1 cellular context compared by ENCODE assay signal in the genomic region with DNA sequence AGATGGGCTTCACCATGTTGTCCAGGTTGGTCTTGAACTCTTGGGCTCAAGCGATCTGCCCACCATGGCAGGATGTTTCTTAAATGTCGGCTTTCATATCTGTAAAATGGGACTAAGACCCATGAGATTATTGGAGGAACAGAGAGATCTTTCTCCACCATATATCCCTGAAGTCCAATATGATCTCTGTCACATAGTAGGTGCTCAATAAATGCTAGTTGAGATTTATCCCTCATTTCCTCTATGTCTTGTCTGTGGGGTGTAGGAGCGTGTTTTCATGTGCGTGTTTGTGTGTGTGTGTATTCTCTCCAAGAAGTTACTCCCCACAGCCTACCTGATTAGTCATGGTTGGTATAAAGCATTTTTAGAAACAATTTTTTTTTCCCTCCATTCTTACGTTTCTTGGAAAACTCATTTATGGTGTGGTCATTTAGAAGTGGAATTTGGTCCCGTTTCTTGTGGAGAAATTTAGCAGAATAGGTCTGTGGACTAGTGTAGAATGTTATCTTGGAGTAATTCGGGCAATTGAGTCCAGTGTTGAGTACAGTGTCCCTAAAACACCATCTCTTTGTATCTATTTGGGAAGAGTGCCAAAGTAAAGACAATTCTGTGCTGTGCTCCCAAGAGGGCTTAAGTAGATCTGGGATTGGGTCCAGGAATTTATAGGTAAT.
TF ChIP-seq lines count a peak whose summit lies in the region.

No MANE protein-coding gene starts in this region.

TF ChIP-seq in HEK293, 187 proteins besides CTCF, POLR2A, EP300 and RAD21 (continued from another document and continues in another):
- TF ChIP-seq, protein P1, sequence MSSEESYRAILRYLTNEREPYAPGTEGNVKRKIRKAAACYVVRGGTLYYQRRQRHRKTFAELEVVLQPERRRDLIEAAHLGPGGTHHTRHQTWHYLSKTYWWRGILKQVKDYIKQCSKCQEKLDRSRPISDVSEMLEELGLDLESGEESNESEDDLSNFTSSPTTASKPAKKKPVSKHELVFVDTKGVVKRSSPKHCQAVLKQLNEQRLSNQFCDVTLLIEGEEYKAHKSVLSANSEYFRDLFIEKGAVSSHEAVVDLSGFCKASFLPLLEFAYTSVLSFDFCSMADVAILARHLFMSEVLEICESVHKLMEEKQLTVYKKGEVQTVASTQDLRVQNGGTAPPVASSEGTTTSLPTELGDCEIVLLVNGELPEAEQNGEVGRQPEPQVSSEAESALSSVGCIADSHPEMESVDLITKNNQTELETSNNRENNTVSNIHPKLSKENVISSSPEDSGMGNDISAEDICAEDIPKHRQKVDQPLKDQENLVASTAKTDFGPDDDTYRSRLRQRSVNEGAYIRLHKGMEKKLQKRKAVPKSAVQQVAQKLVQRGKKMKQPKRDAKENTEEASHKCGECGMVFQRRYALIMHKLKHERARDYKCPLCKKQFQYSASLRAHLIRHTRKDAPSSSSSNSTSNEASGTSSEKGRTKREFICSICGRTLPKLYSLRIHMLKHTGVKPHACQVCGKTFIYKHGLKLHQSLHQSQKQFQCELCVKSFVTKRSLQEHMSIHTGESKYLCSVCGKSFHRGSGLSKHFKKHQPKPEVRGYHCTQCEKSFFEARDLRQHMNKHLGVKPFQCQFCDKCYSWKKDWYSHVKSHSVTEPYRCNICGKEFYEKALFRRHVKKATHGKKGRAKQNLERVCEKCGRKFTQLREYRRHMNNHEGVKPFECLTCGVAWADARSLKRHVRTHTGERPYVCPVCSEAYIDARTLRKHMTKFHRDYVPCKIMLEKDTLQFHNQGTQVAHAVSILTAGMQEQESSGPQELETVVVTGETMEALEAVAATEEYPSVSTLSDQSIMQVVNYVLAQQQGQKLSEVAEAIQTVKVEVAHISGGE (tag by site-specific recombination; conservative IDR thresholded peaks at IDR 0.05; ENCODE audit: low read depth): 0 out of 2 replicates have a peak, but pooled peaks have one; percentile 3
- TF ChIP-seq, protein P2, sequence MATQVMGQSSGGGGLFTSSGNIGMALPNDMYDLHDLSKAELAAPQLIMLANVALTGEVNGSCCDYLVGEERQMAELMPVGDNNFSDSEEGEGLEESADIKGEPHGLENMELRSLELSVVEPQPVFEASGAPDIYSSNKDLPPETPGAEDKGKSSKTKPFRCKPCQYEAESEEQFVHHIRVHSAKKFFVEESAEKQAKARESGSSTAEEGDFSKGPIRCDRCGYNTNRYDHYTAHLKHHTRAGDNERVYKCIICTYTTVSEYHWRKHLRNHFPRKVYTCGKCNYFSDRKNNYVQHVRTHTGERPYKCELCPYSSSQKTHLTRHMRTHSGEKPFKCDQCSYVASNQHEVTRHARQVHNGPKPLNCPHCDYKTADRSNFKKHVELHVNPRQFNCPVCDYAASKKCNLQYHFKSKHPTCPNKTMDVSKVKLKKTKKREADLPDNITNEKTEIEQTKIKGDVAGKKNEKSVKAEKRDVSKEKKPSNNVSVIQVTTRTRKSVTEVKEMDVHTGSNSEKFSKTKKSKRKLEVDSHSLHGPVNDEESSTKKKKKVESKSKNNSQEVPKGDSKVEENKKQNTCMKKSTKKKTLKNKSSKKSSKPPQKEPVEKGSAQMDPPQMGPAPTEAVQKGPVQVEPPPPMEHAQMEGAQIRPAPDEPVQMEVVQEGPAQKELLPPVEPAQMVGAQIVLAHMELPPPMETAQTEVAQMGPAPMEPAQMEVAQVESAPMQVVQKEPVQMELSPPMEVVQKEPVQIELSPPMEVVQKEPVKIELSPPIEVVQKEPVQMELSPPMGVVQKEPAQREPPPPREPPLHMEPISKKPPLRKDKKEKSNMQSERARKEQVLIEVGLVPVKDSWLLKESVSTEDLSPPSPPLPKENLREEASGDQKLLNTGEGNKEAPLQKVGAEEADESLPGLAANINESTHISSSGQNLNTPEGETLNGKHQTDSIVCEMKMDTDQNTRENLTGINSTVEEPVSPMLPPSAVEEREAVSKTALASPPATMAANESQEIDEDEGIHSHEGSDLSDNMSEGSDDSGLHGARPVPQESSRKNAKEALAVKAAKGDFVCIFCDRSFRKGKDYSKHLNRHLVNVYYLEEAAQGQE (tag by site-specific recombination; IDR thresholded peaks at IDR 0.05): no peak
- peak; percentile 52; the same call in 1 of the 2 replicates for TF ChIP-seq OSR2 (tag by site-specific recombination; IDR thresholded peaks at IDR 0.05)
- TF ChIP-seq, protein P3, sequence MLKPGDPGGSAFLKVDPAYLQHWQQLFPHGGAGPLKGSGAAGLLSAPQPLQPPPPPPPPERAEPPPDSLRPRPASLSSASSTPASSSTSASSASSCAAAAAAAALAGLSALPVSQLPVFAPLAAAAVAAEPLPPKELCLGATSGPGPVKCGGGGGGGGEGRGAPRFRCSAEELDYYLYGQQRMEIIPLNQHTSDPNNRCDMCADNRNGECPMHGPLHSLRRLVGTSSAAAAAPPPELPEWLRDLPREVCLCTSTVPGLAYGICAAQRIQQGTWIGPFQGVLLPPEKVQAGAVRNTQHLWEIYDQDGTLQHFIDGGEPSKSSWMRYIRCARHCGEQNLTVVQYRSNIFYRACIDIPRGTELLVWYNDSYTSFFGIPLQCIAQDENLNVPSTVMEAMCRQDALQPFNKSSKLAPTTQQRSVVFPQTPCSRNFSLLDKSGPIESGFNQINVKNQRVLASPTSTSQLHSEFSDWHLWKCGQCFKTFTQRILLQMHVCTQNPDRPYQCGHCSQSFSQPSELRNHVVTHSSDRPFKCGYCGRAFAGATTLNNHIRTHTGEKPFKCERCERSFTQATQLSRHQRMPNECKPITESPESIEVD (tag by site-specific recombination; IDR thresholded peaks at IDR 0.05): peak; percentile 93
- TF ChIP-seq ZNF664 (tag by site-specific recombination; IDR thresholded peaks at IDR 0.05): peak; percentile 94
- TF ChIP-seq WT1 (tag by site-specific recombination; IDR thresholded peaks at IDR 0.05): 0 out of 2 replicates have a peak, but pooled peaks have one; percentile 68
- no peak for TF ChIP-seq ZNF660 (tag by site-specific recombination; IDR thresholded peaks at IDR 0.05)
- TF ChIP-seq, protein P4, sequence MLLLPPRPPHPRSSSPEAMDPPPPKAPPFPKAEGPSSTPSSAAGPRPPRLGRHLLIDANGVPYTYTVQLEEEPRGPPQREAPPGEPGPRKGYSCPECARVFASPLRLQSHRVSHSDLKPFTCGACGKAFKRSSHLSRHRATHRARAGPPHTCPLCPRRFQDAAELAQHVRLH (tag by site-specific recombination; IDR thresholded peaks at IDR 0.05): peak; percentile 49; the same call in 1 of the 2 replicates
- TF ChIP-seq, protein P5, sequence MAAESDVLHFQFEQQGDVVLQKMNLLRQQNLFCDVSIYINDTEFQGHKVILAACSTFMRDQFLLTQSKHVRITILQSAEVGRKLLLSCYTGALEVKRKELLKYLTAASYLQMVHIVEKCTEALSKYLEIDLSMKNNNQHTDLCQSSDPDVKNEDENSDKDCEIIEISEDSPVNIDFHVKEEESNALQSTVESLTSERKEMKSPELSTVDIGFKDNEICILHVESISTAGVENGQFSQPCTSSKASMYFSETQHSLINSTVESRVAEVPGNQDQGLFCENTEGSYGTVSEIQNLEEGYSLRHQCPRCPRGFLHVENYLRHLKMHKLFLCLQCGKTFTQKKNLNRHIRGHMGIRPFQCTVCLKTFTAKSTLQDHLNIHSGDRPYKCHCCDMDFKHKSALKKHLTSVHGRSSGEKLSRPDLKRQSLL (tag by site-specific recombination; IDR thresholded peaks at IDR 0.05): no peak
- TF ChIP-seq, protein P6, sequence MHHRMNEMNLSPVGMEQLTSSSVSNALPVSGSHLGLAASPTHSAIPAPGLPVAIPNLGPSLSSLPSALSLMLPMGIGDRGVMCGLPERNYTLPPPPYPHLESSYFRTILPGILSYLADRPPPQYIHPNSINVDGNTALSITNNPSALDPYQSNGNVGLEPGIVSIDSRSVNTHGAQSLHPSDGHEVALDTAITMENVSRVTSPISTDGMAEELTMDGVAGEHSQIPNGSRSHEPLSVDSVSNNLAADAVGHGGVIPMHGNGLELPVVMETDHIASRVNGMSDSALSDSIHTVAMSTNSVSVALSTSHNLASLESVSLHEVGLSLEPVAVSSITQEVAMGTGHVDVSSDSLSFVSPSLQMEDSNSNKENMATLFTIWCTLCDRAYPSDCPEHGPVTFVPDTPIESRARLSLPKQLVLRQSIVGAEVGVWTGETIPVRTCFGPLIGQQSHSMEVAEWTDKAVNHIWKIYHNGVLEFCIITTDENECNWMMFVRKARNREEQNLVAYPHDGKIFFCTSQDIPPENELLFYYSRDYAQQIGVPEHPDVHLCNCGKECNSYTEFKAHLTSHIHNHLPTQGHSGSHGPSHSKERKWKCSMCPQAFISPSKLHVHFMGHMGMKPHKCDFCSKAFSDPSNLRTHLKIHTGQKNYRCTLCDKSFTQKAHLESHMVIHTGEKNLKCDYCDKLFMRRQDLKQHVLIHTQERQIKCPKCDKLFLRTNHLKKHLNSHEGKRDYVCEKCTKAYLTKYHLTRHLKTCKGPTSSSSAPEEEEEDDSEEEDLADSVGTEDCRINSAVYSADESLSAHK (tag by site-specific recombination; IDR thresholded peaks at IDR 0.05): peak; percentile 86
- TF ChIP-seq, protein P7, sequence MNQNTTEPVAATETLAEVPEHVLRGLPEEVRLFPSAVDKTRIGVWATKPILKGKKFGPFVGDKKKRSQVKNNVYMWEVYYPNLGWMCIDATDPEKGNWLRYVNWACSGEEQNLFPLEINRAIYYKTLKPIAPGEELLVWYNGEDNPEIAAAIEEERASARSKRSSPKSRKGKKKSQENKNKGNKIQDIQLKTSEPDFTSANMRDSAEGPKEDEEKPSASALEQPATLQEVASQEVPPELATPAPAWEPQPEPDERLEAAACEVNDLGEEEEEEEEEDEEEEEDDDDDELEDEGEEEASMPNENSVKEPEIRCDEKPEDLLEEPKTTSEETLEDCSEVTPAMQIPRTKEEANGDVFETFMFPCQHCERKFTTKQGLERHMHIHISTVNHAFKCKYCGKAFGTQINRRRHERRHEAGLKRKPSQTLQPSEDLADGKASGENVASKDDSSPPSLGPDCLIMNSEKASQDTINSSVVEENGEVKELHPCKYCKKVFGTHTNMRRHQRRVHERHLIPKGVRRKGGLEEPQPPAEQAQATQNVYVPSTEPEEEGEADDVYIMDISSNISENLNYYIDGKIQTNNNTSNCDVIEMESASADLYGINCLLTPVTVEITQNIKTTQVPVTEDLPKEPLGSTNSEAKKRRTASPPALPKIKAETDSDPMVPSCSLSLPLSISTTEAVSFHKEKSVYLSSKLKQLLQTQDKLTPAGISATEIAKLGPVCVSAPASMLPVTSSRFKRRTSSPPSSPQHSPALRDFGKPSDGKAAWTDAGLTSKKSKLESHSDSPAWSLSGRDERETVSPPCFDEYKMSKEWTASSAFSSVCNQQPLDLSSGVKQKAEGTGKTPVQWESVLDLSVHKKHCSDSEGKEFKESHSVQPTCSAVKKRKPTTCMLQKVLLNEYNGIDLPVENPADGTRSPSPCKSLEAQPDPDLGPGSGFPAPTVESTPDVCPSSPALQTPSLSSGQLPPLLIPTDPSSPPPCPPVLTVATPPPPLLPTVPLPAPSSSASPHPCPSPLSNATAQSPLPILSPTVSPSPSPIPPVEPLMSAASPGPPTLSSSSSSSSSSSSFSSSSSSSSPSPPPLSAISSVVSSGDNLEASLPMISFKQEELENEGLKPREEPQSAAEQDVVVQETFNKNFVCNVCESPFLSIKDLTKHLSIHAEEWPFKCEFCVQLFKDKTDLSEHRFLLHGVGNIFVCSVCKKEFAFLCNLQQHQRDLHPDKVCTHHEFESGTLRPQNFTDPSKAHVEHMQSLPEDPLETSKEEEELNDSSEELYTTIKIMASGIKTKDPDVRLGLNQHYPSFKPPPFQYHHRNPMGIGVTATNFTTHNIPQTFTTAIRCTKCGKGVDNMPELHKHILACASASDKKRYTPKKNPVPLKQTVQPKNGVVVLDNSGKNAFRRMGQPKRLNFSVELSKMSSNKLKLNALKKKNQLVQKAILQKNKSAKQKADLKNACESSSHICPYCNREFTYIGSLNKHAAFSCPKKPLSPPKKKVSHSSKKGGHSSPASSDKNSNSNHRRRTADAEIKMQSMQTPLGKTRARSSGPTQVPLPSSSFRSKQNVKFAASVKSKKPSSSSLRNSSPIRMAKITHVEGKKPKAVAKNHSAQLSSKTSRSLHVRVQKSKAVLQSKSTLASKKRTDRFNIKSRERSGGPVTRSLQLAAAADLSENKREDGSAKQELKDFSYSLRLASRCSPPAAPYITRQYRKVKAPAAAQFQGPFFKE (tag by site-specific recombination; IDR thresholded peaks at IDR 0.05; ENCODE audit: borderline replicate concordance): no peak
- TF ChIP-seq ZNF10 (tag by site-specific recombination; IDR thresholded peaks at IDR 0.05): no peak
- peak; percentile 87 for TF ChIP-seq IKZF3 (tag by site-specific recombination; IDR thresholded peaks at IDR 0.05)
- TF ChIP-seq OVOL3 (tag by site-specific recombination; IDR thresholded peaks at IDR 0.05): 0 out of 2 replicates have a peak, but pooled peaks have one; percentile 44
- peak; percentile 24; the same call in 1 of the 2 replicates for TF ChIP-seq ZBTB8A (tag by site-specific recombination; IDR thresholded peaks at IDR 0.05)
- TF ChIP-seq, protein P8, sequence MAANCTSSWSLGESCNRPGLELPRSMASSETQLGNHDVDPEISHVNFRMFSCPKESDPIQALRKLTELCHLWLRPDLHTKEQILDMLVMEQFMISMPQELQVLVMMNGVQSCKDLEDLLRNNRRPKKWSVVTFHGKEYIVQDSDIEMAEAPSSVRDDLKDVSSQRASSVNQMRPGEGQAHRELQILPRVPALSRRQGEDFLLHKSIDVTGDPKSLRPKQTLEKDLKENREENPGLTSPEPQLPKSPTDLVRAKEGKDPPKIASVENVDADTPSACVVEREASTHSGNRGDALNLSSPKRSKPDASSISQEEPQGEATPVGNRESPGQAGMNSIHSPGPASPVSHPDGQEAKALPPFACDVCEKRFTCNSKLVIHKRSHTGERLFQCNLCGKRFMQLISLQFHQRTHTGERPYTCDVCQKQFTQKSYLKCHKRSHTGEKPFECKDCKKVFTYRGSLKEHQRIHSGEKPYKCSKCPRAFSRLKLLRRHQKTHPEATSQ (tag by site-specific recombination; IDR thresholded peaks at IDR 0.05): no peak
- no peak for TF ChIP-seq ZIC2 (tag by site-specific recombination; IDR thresholded peaks at IDR 0.05)
- 0 out of 2 replicates have a peak, but pooled peaks have one; percentile 25 for TF ChIP-seq ZNF596 (tag by site-specific recombination; IDR thresholded peaks at IDR 0.05)
- no peak for TF ChIP-seq ZNF404 (tag by site-specific recombination; IDR thresholded peaks at IDR 0.05)
- TF ChIP-seq ZNF366 (tag by site-specific recombination; conservative IDR thresholded peaks at IDR 0.05): 0 out of 2 replicates have a peak, but pooled peaks have one; percentile 36
- TF ChIP-seq, protein P9, sequence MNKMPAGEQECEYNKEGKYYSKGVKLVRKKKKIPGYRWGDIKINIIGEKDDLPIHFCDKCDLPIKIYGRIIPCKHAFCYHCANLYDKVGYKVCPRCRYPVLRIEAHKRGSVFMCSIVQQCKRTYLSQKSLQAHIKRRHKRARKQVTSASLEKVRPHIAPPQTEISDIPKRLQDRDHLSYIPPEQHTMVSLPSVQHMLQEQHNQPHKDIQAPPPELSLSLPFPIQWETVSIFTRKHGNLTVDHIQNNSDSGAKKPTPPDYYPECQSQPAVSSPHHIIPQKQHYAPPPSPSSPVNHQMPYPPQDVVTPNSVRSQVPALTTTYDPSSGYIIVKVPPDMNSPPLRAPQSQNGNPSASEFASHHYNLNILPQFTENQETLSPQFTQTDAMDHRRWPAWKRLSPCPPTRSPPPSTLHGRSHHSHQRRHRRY (tag by site-specific recombination; IDR thresholded peaks at IDR 0.05): no peak
- TF ChIP-seq BCL11A (tag by site-specific recombination; IDR thresholded peaks at IDR 0.05; ENCODE audit: low read depth): no peak
- no peak for TF ChIP-seq ZNF629 (tag by site-specific recombination; IDR thresholded peaks at IDR 0.05)
- TF ChIP-seq ZNF19 (tag by site-specific recombination; IDR thresholded peaks at IDR 0.05; ENCODE audit: low read depth): no peak
